ENCODE assay signal across 1 cellular context in the genomic region with DNA sequence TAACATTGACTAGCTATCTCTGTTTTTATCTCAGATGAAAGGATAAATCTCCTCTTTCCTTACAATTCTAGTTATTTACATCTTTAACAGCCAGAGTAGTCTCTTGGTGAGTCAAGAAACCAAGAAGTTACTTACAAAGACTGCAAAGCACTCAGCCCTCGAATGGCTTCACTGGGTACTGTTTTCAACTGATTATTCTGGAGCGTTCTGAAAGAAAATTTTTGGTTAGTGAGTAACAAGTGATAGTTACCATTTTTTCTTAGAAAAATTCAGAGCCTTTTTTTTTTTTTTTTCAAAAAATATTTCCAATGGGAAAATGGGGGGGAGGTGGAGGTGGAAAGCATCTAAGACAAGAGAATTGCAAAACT.
TF ChIP-seq lines count a peak whose summit lies in the region.

No MANE protein-coding gene starts in this region.

TF ChIP-seq in IMR-90, 13 proteins besides CTCF, POLR2A, EP300 and RAD21 (continued from another document):
- TF ChIP-seq, protein P1, sequence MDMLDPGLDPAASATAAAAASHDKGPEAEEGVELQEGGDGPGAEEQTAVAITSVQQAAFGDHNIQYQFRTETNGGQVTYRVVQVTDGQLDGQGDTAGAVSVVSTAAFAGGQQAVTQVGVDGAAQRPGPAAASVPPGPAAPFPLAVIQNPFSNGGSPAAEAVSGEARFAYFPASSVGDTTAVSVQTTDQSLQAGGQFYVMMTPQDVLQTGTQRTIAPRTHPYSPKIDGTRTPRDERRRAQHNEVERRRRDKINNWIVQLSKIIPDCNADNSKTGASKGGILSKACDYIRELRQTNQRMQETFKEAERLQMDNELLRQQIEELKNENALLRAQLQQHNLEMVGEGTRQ (IDR thresholded peaks at IDR 0.05; ENCODE audit: low read depth, low read length) = no peak
- TF ChIP-seq NFE2L2 (IDR thresholded peaks at IDR 0.05; ENCODE audit: low read depth, low read length) (no peak), BHLHE40 (IDR thresholded peaks at IDR 0.05; ENCODE audit: low read depth, low read length) (no peak), CHD1 (IDR thresholded peaks at IDR 0.05; ENCODE audit: low read depth, low read length) (no peak), MAFK (IDR thresholded peaks at IDR 0.05; ENCODE audit: low read depth, low read length) (no peak), RCOR1 (IDR thresholded peaks at IDR 0.05; ENCODE audit: insufficient replicate concordance, low read length) (no peak), MAZ (IDR thresholded peaks at IDR 0.05; ENCODE audit: borderline replicate concordance, low read depth, low read length) (no peak), MXI1 (IDR thresholded peaks at IDR 0.05; ENCODE audit: borderline replicate concordance, low read depth, low read length) (no peak), FOS (IDR thresholded peaks at IDR 0.05; ENCODE audit: low read depth, low read length) (no peak)
- TF ChIP-seq, protein P2, sequence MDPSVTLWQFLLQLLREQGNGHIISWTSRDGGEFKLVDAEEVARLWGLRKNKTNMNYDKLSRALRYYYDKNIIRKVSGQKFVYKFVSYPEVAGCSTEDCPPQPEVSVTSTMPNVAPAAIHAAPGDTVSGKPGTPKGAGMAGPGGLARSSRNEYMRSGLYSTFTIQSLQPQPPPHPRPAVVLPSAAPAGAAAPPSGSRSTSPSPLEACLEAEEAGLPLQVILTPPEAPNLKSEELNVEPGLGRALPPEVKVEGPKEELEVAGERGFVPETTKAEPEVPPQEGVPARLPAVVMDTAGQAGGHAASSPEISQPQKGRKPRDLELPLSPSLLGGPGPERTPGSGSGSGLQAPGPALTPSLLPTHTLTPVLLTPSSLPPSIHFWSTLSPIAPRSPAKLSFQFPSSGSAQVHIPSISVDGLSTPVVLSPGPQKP (IDR thresholded peaks at IDR 0.05; ENCODE audit: borderline replicate concordance, low read depth, low read length) = no peak
TF ChIP-seq in IMR-90: peak in this region for 0.
